Comparison of ENCODE assay signal across 8 cellular contexts in genomic region chr4:119284876-119285611, GRCh38. TPM values are rescaled to one million over a fixed set of nuclear protein-coding genes. Genes with fewer than 3 reads are reported as not detected.
DNase-seq lines count a peak whose midpoint lies in the region; ATAC-seq and TF ChIP-seq lines count a peak whose summit lies in the region.

No MANE protein-coding gene starts in this region.

- H3K9me3 ChIP-seq in Loucy (ENCODE audit: insufficient read depth, low read depth, low read length), result no peaks in the 10 kb centered on the region
- no peaks in the 10 kb centered on the region for H3K9me3 ChIP-seq in gastrocnemius medialis
- H3K9me3 ChIP-seq in neural progenitor cell (ENCODE audit: low read depth), result no peaks in the 10 kb centered on the region
- H3K9me3 ChIP-seq in esophagus squamous epithelium, result no peaks in the 10 kb centered on the region

- 7 to 12% methylated on average over 3 of the region's 3 CpGs for WGBS in esophagus squamous epithelium, 2 donors
- no CpG with 5 or more reads among the region's 3 CpGs for WGBS in mesendoderm (ENCODE audit: extremely low coverage, insufficient coverage, low lambda C conversion rate)

- intact Hi-C loops in gastrocnemius medialis (cut with DNase I; ENCODE audit: low total_unique reads) (loop anchor here (1.0 to 10.0 kb wide), 3 partner anchors 14 to 540 kb away; no protein-coding TSS in a partner anchor), esophagus squamous epithelium (cut with DNase I) (loop anchor here (5.0 kb wide), 1 partner anchor 243 kb away; no protein-coding TSS in a partner anchor)

- peaks cover 29% of the 10 kb centered on the region for H3K4me1 Mint-ChIP-seq in activated T-cell treated with anti-CD3 and anti-CD28 coated beads, Interleukin-2, amount 50 U/mL, for 4 hours (ENCODE audit: low read depth)
- H3K4me1 Mint-ChIP-seq in neural progenitor cell, result peaks cover under 1% of the 10 kb centered on the region

- in situ Hi-C loops in gastrocnemius medialis (cut with MboI; ENCODE audit: low sequenced_read_pairs in 4 of 4), result loop anchor here in 3 of 4 donors (5.0 to 25.0 kb wide), 3 partner anchors 300 to 523 kb away; no protein-coding TSS in a partner anchor

- H2BK5ac ChIP-seq in mesendoderm (ENCODE audit: low read length), result no peak overlapping the region

- H3K9ac ChIP-seq in Loucy (ENCODE audit: low read depth, low read length, poor library complexity, severe bottlenecking) (no peak overlapping the region), neural progenitor cell (no peak overlapping the region), mesendoderm (ENCODE audit: low read length) (no peak overlapping the region)

- H3K4me3 ChIP-seq in Loucy (ENCODE audit: low read length, poor library complexity, severe bottlenecking) (peak overlapping the region; percentile 60), epithelial cell of proximal tubule (ENCODE audit: low read depth, low read length) (peak overlapping the region; percentile 12), gastrocnemius medialis (peak overlapping the region; percentile 1 to 22 (median 10)), neural progenitor cell (no peak overlapping the region), esophagus squamous epithelium (peak overlapping the region in 1 of 4 donors; percentile 4), mesendoderm (ENCODE audit: low read length) (no peak overlapping the region)

- peak overlapping the region; percentile 84 for H2AFZ ChIP-seq in Loucy (ENCODE audit: low read length)
- no peak overlapping the region for H2AFZ ChIP-seq in neural progenitor cell (replicated peaks)

- H3K36me3 Mint-ChIP-seq in activated T-cell treated with anti-CD3 and anti-CD28 coated beads, Interleukin-2, amount 50 U/mL, for 4 hours (ENCODE audit: insufficient read depth), result peaks cover 12% of the 10 kb centered on the region
- peaks cover under 1% of the 10 kb centered on the region for H3K36me3 Mint-ChIP-seq in neural progenitor cell

- H3K36me3 ChIP-seq in Loucy (ENCODE audit: insufficient read depth, low read length) (no peaks in the 10 kb centered on the region), gastrocnemius medialis (no peaks in the 10 kb centered on the region), neural progenitor cell (no peaks in the 10 kb centered on the region), esophagus squamous epithelium (peaks cover 0 to 23% (median 0%) of the 10 kb centered on the region in 3 donors), mesendoderm (ENCODE audit: control insufficient read depth, insufficient read depth, low read length) (no peaks in the 10 kb centered on the region)

- no peak overlapping the region for H4K8ac ChIP-seq in mesendoderm (ENCODE audit: low read depth, low read length)

- H3K4me3 Mint-ChIP-seq in activated T-cell treated with anti-CD3 and anti-CD28 coated beads, Interleukin-2, amount 50 U/mL, for 4 hours, result peak overlapping the region; percentile 52
- H3K4me3 Mint-ChIP-seq in neural progenitor cell, result no peak overlapping the region

- H3K9me2 ChIP-seq in Loucy (replicated peaks; ENCODE audit: low read depth, low read length), result no peaks in the 10 kb centered on the region

- no peak for DNase-seq in activated T-cell treated with anti-CD3 and anti-CD28 coated beads, Interleukin-2, amount 50 U/mL, for 4 hours
- DNase-seq in activated T-cell treated with anti-CD3 and anti-CD28 coated beads, Interleukin-2, amount 50 U/mL, for 48 hours, result no peak
- DNase-seq in epithelial cell of proximal tubule (ENCODE audit: low read depth), result no peak
- no peak for DNase-seq in gastrocnemius medialis
- DNase-seq in neural progenitor cell (ENCODE audit: low spot score), result no peak
- DNase-seq in esophagus squamous epithelium (lab: John Stamatoyannopoulos, UW), result no peak
- DNase-seq in mesendoderm, result no peak

- no peak overlapping the region for H4K5ac ChIP-seq in mesendoderm (ENCODE audit: low read length)

- H3K27ac ChIP-seq in gastrocnemius medialis (peak overlapping the region; percentile 64 to 77 (median 69)), neural progenitor cell (no peak overlapping the region), esophagus squamous epithelium (peak overlapping the region in 2 of 4 donors; percentile 48 to 59), mesendoderm (ENCODE audit: low read depth, low read length) (no peak overlapping the region)

- H3K79me2 ChIP-seq in Loucy (ENCODE audit: insufficient read depth, low read length) (no peaks in the 10 kb centered on the region), neural progenitor cell (ENCODE audit: low read depth) (no peaks in the 10 kb centered on the region), mesendoderm (ENCODE audit: control insufficient read depth, insufficient read depth, low read length) (no peaks in the 10 kb centered on the region)

- no peak overlapping the region for H3K4ac ChIP-seq in mesendoderm (ENCODE audit: low read depth, low read length)

- no peak overlapping the region for H3K18ac ChIP-seq in mesendoderm (ENCODE audit: low read length)

- no peaks in the 10 kb centered on the region for H3K9me3 Mint-ChIP-seq in activated T-cell treated with anti-CD3 and anti-CD28 coated beads, Interleukin-2, amount 50 U/mL, for 4 hours
- peaks cover under 1% of the 10 kb centered on the region for H3K9me3 Mint-ChIP-seq in neural progenitor cell

- H2BK15ac ChIP-seq in mesendoderm (replicated peaks; ENCODE audit: low read depth), result no peak overlapping the region

- peaks cover 19% of the 10 kb centered on the region for H3K4me1 ChIP-seq in Loucy (ENCODE audit: insufficient read depth, low read length, poor library complexity, severe bottlenecking)
- H3K4me1 ChIP-seq in gastrocnemius medialis, result peaks cover 69 to 75% of the 10 kb centered on the region in 2 donors
- H3K4me1 ChIP-seq in neural progenitor cell, result no peaks in the 10 kb centered on the region
- H3K4me1 ChIP-seq in esophagus squamous epithelium, result peaks cover 9 to 32% (median 16%) of the 10 kb centered on the region in 3 donors
- H3K4me1 ChIP-seq in mesendoderm (ENCODE audit: control insufficient read depth, low read depth, low read length), result no peaks in the 10 kb centered on the region

- H3K27me3 ChIP-seq in Loucy (ENCODE audit: insufficient read depth, low read length, poor library complexity, severe bottlenecking), result peaks cover 6% of the 10 kb centered on the region
- no peaks in the 10 kb centered on the region for H3K27me3 ChIP-seq in gastrocnemius medialis
- no peaks in the 10 kb centered on the region for H3K27me3 ChIP-seq in neural progenitor cell
- no peaks in the 10 kb centered on the region for H3K27me3 ChIP-seq in esophagus squamous epithelium
- H3K27me3 ChIP-seq in mesendoderm (ENCODE audit: insufficient read depth, low read length, poor library complexity), result no peaks in the 10 kb centered on the region

- TF ChIP-seq CTCF in Loucy (conservative IDR thresholded peaks at IDR 0.05; ENCODE audit: low read length) (no peak), epithelial cell of proximal tubule (conservative IDR thresholded peaks at IDR 0.05; ENCODE audit: low read depth, low read length) (no peak), gastrocnemius medialis (IDR thresholded peaks at IDR 0.05 in 4 of 5, conservative IDR thresholded peaks at IDR 0.05 in 1 of 5) (peak in 2 of 5 experiments; percentile 20 to 25), neural progenitor cell (IDR thresholded peaks at IDR 0.05) (no peak), esophagus squamous epithelium (IDR thresholded peaks at IDR 0.05) (peak in 3 of 6 experiments; percentile 16 to 49 (median 36))

- H4K20me1 ChIP-seq in Loucy (ENCODE audit: insufficient read depth, low read length, poor library complexity, severe bottlenecking) (no peaks in the 10 kb centered on the region), neural progenitor cell (ENCODE audit: low read depth) (no peaks in the 10 kb centered on the region)

- TF ChIP-seq POLR2A in gastrocnemius medialis (IDR thresholded peaks at IDR 0.05) (no peak), esophagus squamous epithelium (IDR thresholded peaks at IDR 0.05) (no peak)

- no peak for ATAC-seq in activated T-cell treated with anti-CD3 and anti-CD28 coated beads, Interleukin-2, amount 50 U/mL, for 4 hours
- peak in 1 of 2 donors; percentile 18 for ATAC-seq in gastrocnemius medialis

- H3F3A ChIP-seq in Loucy (ENCODE audit: low read depth) (no peaks in the 10 kb centered on the region), neural progenitor cell (ENCODE audit: low read depth) (no peaks in the 10 kb centered on the region)

- H3K4me2 ChIP-seq in Loucy (ENCODE audit: low read depth, low read length, poor library complexity, severe bottlenecking), result peak overlapping the region; percentile 69
- H3K4me2 ChIP-seq in neural progenitor cell, result no peak overlapping the region
- H3K4me2 ChIP-seq in mesendoderm (ENCODE audit: low read length), result no peak overlapping the region

- no peak overlapping the region for H3K56ac ChIP-seq in mesendoderm (ENCODE audit: low read length)

- no peaks in the 10 kb centered on the region for H3K27me3 Mint-ChIP-seq in activated T-cell treated with anti-CD3 and anti-CD28 coated beads, Interleukin-2, amount 50 U/mL, for 4 hours (ENCODE audit: low read depth)
- H3K27me3 Mint-ChIP-seq in neural progenitor cell (ENCODE audit: insufficient read depth, low read depth), result no peaks in the 10 kb centered on the region

- no peak overlapping the region for H2BK120ac ChIP-seq in mesendoderm (ENCODE audit: low read depth, low read length)

- H3K23ac ChIP-seq in mesendoderm (ENCODE audit: low read length), result no peak overlapping the region

- no peak overlapping the region for H2AK5ac ChIP-seq in mesendoderm (ENCODE audit: low read length)

- H3K79me1 ChIP-seq in mesendoderm (ENCODE audit: low read length), result no peaks in the 10 kb centered on the region

- no peak overlapping the region for H3K27ac Mint-ChIP-seq in neural progenitor cell

RNA-seq across cellular contexts. Expression of gene FABP2, which starts 36.9 kb away (rescaled TPM):
- not detected for total RNA-seq in activated T-cell treated with anti-CD3 and anti-CD28 coated beads, Interleukin-2, amount 50 U/mL, for 4 hours
- total RNA-seq in epithelial cell of proximal tubule (not detected in 2 replicates), gastrocnemius medialis (under 1 TPM in 1 of 4 donors, not detected in 3; 0.15 TPM), neural progenitor cell (ENCODE audit: low replicate concordance) (not detected in 2 replicates), esophagus squamous epithelium (not detected)
- not detected for polyA plus RNA-seq in mesendoderm (2013, experiment 1 of 2)
- not detected for polyA plus RNA-seq in mesendoderm (2013, experiment 2 of 2)

Comparison
In these comparisons a context has a peak if more than half of its experiments do, and no peak if none do; other contexts are left out.
1. H3K4me3 ChIP-seq: peak in Loucy (single experiment), epithelial cell of proximal tubule (single experiment) and gastrocnemius medialis (4 of 4); none in neural progenitor cell (single experiment) and mesendoderm (single experiment).
2. H3K27ac ChIP-seq: peak in gastrocnemius medialis (4 of 4); none in neural progenitor cell (single experiment) and mesendoderm (single experiment).